Comparison of ENCODE assay signal across 8 cellular contexts in the genomic region with DNA sequence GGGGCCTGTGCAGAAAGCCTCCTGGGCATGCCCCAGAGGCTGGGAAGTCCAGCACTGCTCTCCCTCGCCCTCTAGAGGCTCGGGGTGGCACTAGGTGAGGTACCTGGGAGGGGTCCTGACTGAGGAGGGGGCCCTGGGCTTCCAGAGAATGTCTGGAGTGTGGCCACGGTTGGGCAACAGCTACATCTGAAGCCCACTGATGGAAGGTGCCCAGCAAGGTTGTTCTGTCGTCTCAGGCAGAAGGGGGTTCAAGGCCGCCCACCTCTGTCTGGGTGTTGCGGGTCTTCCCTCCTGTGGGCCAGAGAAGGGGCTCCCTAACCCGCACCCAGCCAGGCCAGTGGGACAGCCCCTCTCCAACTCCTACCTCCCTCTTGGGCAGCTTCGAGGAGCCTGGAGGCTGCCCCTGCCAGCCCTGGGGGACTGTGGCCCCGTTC. TPM values are rescaled to one million over a fixed set of nuclear protein-coding genes. Genes with fewer than 3 reads are reported as not detected.
DNase-seq lines count a peak whose midpoint lies in the region; ATAC-seq and TF ChIP-seq lines count a peak whose summit lies in the region.

No MANE protein-coding gene starts in this region.

- H3K9me3 ChIP-seq in BE2C, result no peaks in the 10 kb centered on the region
- H3K9me3 ChIP-seq in lower lobe of right lung, result no peaks in the 10 kb centered on the region

- TF ChIP-seq CTCF in BE2C (IDR thresholded peaks at IDR 0.05; ENCODE audit: low read depth, low read length) (peak; percentile 81), astrocyte of the spinal cord (IDR thresholded peaks at IDR 0.05; ENCODE audit: low read depth, low read length) (peak; percentile 83), lower lobe of right lung (IDR thresholded peaks at IDR 0.05) (peak; percentile 62), mesothelial cell of epicardium (IDR thresholded peaks at IDR 0.05; ENCODE audit: unreplicated experiment) (no peak)

- H3K27ac Mint-ChIP-seq in mesothelial cell of epicardium, result no peak overlapping the region

- H3K4me1 Mint-ChIP-seq in mesothelial cell of epicardium, result peaks cover 26% of the 10 kb centered on the region

- peak overlapping the region; percentile 15 for H3K27ac ChIP-seq in lower lobe of right lung

- H3K4me3 ChIP-seq in BE2C (ENCODE audit: low read depth, low read length) (no peak overlapping the region), astrocyte of the spinal cord (ENCODE audit: low read depth, low read length) (no peak overlapping the region), lower lobe of right lung (no peak overlapping the region)

- H3K27me3 ChIP-seq in BE2C (no peaks in the 10 kb centered on the region), lower lobe of right lung (ENCODE audit: low read depth) (no peaks in the 10 kb centered on the region)

- ATAC-seq in lower lobe of right lung (peak; percentile 50 to 64), HG03521 (IDR thresholded peaks at IDR 0.05; ENCODE audit: unreplicated experiment) (no peak)

- H3K4me3 Mint-ChIP-seq in mesothelial cell of epicardium, result no peak overlapping the region

- in situ Hi-C loops in astrocyte of the spinal cord (cut with HindIII; ENCODE audit: low sequenced_read_pairs), result no loop called here

- no peaks in the 10 kb centered on the region for H3K9me3 Mint-ChIP-seq in mesothelial cell of epicardium

- DNase-seq in BE2C (peak; percentile 64), HT-29 (ENCODE audit: low spot score) (peak; percentile 26), astrocyte of the spinal cord (ENCODE audit: low read depth, low spot score) (no peak), lower lobe of right lung (peak; percentile 52), dedifferentiated amniotic fluid mesenchymal stem cell (ENCODE audit: extremely low spot score) (no peak), SW480 (ENCODE audit: low spot score) (no peak), mesothelial cell of epicardium (ENCODE audit: low spot score in 2 of 2, unreplicated experiment in 2 of 2) (no peak)

- no peaks in the 10 kb centered on the region for H3K27me3 Mint-ChIP-seq in mesothelial cell of epicardium (ENCODE audit: low read depth)

- intact Hi-C loops in lower lobe of right lung (cut with DNase I), result no loop called here

- no peaks in the 10 kb centered on the region for H3K36me3 Mint-ChIP-seq in mesothelial cell of epicardium

- H3K4me1 ChIP-seq in BE2C (no peaks in the 10 kb centered on the region), lower lobe of right lung (peaks cover 20% of the 10 kb centered on the region)

- no peaks in the 10 kb centered on the region for H3K36me3 ChIP-seq in BE2C
- no peaks in the 10 kb centered on the region for H3K36me3 ChIP-seq in lower lobe of right lung

RNA-seq across cellular contexts. Expression of gene VEGFA, which starts 11.4 kb away (rescaled TPM):
- polyA plus RNA-seq in BE2C (2012; ENCODE audit: insufficient read depth, insufficient read length, low read depth), result 154 TPM
- 154 and 170 TPM in 2 replicates for total RNA-seq in HT-29 (2014; rRNA removed; shearing (Covaris generic))
- total RNA-seq in lower lobe of right lung (196 TPM), mesothelial cell of epicardium (181 to 186 TPM (median 185 TPM) in 3 replicates)

Comparison
In these comparisons a context has a peak if more than half of its experiments do, and no peak if none do; other contexts are left out.
1. DNase-seq: peak in BE2C (single experiment), HT-29 (single experiment) and lower lobe of right lung (single experiment); none in astrocyte of the spinal cord (single experiment), dedifferentiated amniotic fluid mesenchymal stem cell (single experiment), SW480 (single experiment) and mesothelial cell of epicardium (0 of 2).